Comparison of ENCODE assay signal across 8 cellular contexts in the genomic region with DNA sequence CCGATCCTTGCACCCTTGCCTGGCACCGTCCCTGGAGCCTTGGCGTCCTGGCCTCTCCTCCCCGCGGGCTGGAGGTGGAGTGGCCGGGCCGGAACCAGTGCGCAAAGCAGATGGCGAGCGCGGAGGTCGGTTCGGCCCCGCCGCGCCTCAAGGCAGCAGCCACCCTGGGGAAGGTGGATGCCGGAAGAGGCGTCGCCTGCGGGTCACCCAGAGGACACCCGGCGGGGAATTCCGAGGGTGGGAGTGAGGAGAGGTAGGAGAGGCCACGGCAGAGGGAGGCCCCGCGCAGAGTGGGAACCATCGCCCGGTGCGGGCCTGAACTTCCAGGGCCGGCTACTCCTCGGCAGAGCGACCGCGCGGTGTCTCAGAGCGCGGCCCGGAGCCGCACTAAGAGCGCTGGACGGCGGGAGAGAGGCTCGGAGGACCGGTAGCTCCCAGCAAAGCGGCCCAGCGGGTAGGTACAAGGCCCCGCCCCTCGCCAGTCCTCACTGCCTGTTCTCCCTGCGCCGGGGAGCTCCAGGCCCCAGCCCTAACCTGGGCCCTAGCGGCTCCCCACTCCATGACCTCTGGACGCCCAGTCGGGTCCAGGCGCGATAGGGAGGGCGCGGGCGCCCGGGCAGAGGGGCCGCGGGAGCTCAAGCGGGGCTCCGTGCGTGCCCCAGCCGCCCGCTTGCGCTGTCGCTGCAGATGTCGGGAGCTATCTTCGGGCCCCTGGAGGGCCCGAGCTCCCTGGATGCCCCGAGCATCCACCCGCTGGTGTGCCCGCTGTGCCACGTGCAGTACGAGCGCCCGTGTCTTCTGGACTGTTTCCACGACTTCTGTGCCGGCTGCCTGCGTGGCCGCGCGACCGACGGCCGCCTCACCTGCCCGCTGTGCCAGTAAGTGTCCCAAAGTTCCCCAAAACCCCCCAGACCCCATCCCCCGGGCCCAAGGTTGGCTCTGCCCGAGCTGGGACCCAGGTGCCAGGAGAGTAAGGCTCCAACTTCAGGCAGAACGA.
DNase-seq lines count a peak whose midpoint lies in the region; ATAC-seq and TF ChIP-seq lines count a peak whose summit lies in the region.

A gene with protein sequence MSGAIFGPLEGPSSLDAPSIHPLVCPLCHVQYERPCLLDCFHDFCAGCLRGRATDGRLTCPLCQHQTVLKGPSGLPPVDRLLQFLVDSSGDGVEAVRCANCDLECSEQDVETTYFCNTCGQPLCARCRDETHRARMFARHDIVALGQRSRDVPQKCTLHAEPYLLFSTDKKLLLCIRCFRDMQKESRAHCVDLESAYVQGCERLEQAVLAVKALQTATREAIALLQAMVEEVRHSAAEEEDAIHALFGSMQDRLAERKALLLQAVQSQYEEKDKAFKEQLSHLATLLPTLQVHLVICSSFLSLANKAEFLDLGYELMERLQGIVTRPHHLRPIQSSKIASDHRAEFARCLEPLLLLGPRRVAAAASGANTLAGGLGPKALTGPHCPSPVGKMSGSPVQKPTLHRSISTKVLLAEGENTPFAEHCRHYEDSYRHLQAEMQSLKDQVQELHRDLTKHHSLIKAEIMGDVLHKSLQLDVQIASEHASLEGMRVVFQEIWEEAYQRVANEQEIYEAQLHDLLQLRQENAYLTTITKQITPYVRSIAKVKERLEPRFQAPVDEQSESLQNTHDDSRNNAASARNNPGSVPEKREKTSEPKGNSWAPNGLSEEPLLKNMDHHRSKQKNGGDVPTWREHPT (plus strand): TSS at position 271 of the 997 bp plus-strand sequence. CDS start 417 bp downstream, at position 688.

- no peak for TF ChIP-seq CTCF in astrocyte of the spinal cord (IDR thresholded peaks at IDR 0.05; ENCODE audit: low read depth, low read length)

- H3K4me3 ChIP-seq in astrocyte of the spinal cord (ENCODE audit: low read depth, low read length) (peak within 1 kb of the TSS; percentile 52), iPS-18c (ENCODE audit: insufficient read depth, low read depth, low read length) (peak within 1 kb of the TSS; percentile 63)

- in situ Hi-C loops in astrocyte of the spinal cord (cut with HindIII; ENCODE audit: low sequenced_read_pairs) = no loop called here

- no peaks in the 10 kb centered on the region for H3K9me3 ChIP-seq in iPS-18c (ENCODE audit: control insufficient read depth, insufficient read depth, low read length)

- ATAC-seq in GM18502 (IDR thresholded peaks at IDR 0.05; ENCODE audit: poor library complexity, unreplicated experiment) = peak; percentile 64
- peak; percentile 59 for ATAC-seq in HG02852 (IDR thresholded peaks at IDR 0.05; ENCODE audit: unreplicated experiment)
- ATAC-seq in HG02938 (IDR thresholded peaks at IDR 0.05; ENCODE audit: unreplicated experiment) = no peak

- peak; percentile 21 for DNase-seq in T follicular helper cell (ENCODE audit: low read depth)
- DNase-seq in astrocyte of the spinal cord (ENCODE audit: low read depth, low spot score) = peak; percentile 54
- DNase-seq in stimulated activated CD4-positive, alpha-beta T cell treated with anti-CD3 and anti-CD28 coated beads, Interleukin-12 subunit alpha, Interleukin-12 subunit beta, amount 100 ng/mL, for 4 hours = peak; percentile 69
- no peak for DNase-seq in amygdala (lab: John Stamatoyannopoulos, UW)

Comparison
In these comparisons a context has a peak if more than half of its experiments do, and no peak if none do; other contexts are left out.
1. DNase-seq: peak in T follicular helper cell (single experiment), astrocyte of the spinal cord (single experiment) and stimulated activated CD4-positive, alpha-beta T cell treated with anti-CD3 and anti-CD28 coated beads, Interleukin-12 subunit alpha, Interleukin-12 subunit beta, amount 100 ng/mL, for 4 hours (single experiment); none in amygdala (0 of 56).